Comparison of ENCODE assay signal across 1 cellular context in genomic region chr19:3687774-3688706, GRCh38.
TF ChIP-seq lines count a peak whose summit lies in the region.

No MANE protein-coding gene starts in this region.

TF ChIP-seq in HepG2, 621 proteins besides CTCF, POLR2A, EP300 and RAD21 (continued from another document):
- peak; percentile 48; the same call in 1 of the 2 replicates for TF ChIP-seq POLR2G (IDR thresholded peaks at IDR 0.05; ENCODE audit: low read depth, low read length)
- TF ChIP-seq, protein P1, sequence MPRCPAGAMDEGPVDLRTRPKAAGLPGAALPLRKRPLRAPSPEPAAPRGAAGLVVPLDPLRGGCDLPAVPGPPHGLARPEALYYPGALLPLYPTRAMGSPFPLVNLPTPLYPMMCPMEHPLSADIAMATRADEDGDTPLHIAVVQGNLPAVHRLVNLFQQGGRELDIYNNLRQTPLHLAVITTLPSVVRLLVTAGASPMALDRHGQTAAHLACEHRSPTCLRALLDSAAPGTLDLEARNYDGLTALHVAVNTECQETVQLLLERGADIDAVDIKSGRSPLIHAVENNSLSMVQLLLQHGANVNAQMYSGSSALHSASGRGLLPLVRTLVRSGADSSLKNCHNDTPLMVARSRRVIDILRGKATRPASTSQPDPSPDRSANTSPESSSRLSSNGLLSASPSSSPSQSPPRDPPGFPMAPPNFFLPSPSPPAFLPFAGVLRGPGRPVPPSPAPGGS (CRISPR knock-in tag; IDR thresholded peaks at IDR 0.05), result 0 out of 2 replicates have a peak, but pooled peaks have one; percentile 19
- TF ChIP-seq RBFOX2 (IDR thresholded peaks at IDR 0.05; ENCODE audit: low read depth, low read length), result peak; percentile 62; the same call in 1 of the 2 replicates
- TF ChIP-seq DMAP1 (CRISPR knock-in tag; IDR thresholded peaks at IDR 0.05), result peak; percentile 42; the same call in 1 of the 2 replicates
- TF ChIP-seq KLF16 (CRISPR knock-in tag; IDR thresholded peaks at IDR 0.05), result peak in 1 of 2 experiments; percentile 18; a peak in 1 of 4 replicates
- TF ChIP-seq ZEB1 (IDR thresholded peaks at IDR 0.05; ENCODE audit: insufficient replicate concordance, low read depth), result peak; percentile 37
- peak; percentile 19; the same call in 1 of the 2 replicates for TF ChIP-seq ZNF350 (CRISPR knock-in tag; IDR thresholded peaks at IDR 0.05; ENCODE audit: borderline replicate concordance, low read depth)
- 0 out of 2 replicates have a peak, but pooled peaks have one; percentile 34 for TF ChIP-seq ZBED4 (CRISPR knock-in tag; IDR thresholded peaks at IDR 0.05; ENCODE audit: borderline replicate concordance)
- TF ChIP-seq FOXP4 (CRISPR knock-in tag; IDR thresholded peaks at IDR 0.05), result peak; percentile 71; the same call in 1 of the 2 replicates
- TF ChIP-seq SIN3A (IDR thresholded peaks at IDR 0.05; ENCODE audit: borderline replicate concordance, low read depth, low read length), result peak; percentile 35; the same call in 1 of the 2 replicates
- TF ChIP-seq HOXA3 (CRISPR knock-in tag; IDR thresholded peaks at IDR 0.05), result peak; percentile 30; the same call in 1 of the 2 replicates
- TF ChIP-seq, protein P2, sequence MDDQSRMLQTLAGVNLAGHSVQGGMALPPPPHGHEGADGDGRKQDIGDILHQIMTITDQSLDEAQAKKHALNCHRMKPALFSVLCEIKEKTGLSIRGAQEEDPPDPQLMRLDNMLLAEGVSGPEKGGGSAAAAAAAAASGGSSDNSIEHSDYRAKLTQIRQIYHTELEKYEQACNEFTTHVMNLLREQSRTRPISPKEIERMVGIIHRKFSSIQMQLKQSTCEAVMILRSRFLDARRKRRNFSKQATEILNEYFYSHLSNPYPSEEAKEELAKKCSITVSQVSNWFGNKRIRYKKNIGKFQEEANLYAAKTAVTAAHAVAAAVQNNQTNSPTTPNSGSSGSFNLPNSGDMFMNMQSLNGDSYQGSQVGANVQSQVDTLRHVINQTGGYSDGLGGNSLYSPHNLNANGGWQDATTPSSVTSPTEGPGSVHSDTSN (CRISPR knock-in tag; IDR thresholded peaks at IDR 0.05; ENCODE audit: borderline replicate concordance), result no peak
- peak; percentile 46; the same call in 1 of the 2 replicates for TF ChIP-seq ETV5 (CRISPR knock-in tag; IDR thresholded peaks at IDR 0.05; ENCODE audit: borderline replicate concordance)
- no peak for TF ChIP-seq ZNF333 (CRISPR knock-in tag; IDR thresholded peaks at IDR 0.05; ENCODE audit: borderline replicate concordance)
- 0 out of 2 replicates have a peak, but pooled peaks have one; percentile 34 for TF ChIP-seq ZNF766 (CRISPR knock-in tag; IDR thresholded peaks at IDR 0.05; ENCODE audit: borderline replicate concordance)
- no peak for TF ChIP-seq SATB2 (CRISPR knock-in tag; IDR thresholded peaks at IDR 0.05)
- no peak for TF ChIP-seq HDAC1 (CRISPR knock-in tag; IDR thresholded peaks at IDR 0.05)
- TF ChIP-seq, protein P3, sequence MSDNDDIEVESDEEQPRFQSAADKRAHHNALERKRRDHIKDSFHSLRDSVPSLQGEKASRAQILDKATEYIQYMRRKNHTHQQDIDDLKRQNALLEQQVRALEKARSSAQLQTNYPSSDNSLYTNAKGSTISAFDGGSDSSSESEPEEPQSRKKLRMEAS (IDR thresholded peaks at IDR 0.05), result peak; percentile 17; the same call in 1 of the 2 replicates
- TF ChIP-seq, protein P4, sequence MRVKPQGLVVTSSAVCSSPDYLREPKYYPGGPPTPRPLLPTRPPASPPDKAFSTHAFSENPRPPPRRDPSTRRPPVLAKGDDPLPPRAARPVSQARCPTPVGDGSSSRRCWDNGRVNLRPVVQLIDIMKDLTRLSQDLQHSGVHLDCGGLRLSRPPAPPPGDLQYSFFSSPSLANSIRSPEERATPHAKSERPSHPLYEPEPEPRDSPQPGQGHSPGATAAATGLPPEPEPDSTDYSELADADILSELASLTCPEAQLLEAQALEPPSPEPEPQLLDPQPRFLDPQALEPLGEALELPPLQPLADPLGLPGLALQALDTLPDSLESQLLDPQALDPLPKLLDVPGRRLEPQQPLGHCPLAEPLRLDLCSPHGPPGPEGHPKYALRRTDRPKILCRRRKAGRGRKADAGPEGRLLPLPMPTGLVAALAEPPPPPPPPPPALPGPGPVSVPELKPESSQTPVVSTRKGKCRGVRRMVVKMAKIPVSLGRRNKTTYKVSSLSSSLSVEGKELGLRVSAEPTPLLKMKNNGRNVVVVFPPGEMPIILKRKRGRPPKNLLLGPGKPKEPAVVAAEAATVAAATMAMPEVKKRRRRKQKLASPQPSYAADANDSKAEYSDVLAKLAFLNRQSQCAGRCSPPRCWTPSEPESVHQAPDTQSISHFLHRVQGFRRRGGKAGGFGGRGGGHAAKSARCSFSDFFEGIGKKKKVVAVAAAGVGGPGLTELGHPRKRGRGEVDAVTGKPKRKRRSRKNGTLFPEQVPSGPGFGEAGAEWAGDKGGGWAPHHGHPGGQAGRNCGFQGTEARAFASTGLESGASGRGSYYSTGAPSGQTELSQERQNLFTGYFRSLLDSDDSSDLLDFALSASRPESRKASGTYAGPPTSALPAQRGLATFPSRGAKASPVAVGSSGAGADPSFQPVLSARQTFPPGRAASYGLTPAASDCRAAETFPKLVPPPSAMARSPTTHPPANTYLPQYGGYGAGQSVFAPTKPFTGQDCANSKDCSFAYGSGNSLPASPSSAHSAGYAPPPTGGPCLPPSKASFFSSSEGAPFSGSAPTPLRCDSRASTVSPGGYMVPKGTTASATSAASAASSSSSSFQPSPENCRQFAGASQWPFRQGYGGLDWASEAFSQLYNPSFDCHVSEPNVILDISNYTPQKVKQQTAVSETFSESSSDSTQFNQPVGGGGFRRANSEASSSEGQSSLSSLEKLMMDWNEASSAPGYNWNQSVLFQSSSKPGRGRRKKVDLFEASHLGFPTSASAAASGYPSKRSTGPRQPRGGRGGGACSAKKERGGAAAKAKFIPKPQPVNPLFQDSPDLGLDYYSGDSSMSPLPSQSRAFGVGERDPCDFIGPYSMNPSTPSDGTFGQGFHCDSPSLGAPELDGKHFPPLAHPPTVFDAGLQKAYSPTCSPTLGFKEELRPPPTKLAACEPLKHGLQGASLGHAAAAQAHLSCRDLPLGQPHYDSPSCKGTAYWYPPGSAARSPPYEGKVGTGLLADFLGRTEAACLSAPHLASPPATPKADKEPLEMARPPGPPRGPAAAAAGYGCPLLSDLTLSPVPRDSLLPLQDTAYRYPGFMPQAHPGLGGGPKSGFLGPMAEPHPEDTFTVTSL (CRISPR knock-in tag; IDR thresholded peaks at IDR 0.05; ENCODE audit: borderline replicate concordance), result no peak
- peak; percentile 7; the same call in 1 of the 3 replicates for TF ChIP-seq MXI1 (IDR thresholded peaks at IDR 0.05; ENCODE audit: borderline replicate concordance, low read depth, low read length)
- TF ChIP-seq MXD3 (CRISPR knock-in tag; IDR thresholded peaks at IDR 0.05), result peak; percentile 64
- peak; percentile 38; the same call in 1 of the 2 replicates for TF ChIP-seq MYC (CRISPR knock-in tag; IDR thresholded peaks at IDR 0.05; ENCODE audit: borderline replicate concordance)
- peak; percentile 24; the same call in 1 of the 2 replicates for TF ChIP-seq ELF3 (CRISPR knock-in tag; IDR thresholded peaks at IDR 0.05)
- peak; percentile 77 for TF ChIP-seq TBX2 (CRISPR knock-in tag; IDR thresholded peaks at IDR 0.05; ENCODE audit: borderline replicate concordance)
- no peak for TF ChIP-seq ATF1 (CRISPR knock-in tag; IDR thresholded peaks at IDR 0.05)
- TF ChIP-seq, protein P5, sequence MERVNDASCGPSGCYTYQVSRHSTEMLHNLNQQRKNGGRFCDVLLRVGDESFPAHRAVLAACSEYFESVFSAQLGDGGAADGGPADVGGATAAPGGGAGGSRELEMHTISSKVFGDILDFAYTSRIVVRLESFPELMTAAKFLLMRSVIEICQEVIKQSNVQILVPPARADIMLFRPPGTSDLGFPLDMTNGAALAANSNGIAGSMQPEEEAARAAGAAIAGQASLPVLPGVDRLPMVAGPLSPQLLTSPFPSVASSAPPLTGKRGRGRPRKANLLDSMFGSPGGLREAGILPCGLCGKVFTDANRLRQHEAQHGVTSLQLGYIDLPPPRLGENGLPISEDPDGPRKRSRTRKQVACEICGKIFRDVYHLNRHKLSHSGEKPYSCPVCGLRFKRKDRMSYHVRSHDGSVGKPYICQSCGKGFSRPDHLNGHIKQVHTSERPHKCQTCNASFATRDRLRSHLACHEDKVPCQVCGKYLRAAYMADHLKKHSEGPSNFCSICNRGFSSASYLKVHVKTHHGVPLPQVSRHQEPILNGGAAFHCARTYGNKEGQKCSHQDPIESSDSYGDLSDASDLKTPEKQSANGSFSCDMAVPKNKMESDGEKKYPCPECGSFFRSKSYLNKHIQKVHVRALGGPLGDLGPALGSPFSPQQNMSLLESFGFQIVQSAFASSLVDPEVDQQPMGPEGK (CRISPR knock-in tag; IDR thresholded peaks at IDR 0.05), result peak; percentile 7; the same call in 1 of the 2 replicates
- TF ChIP-seq FOXO1 (CRISPR knock-in tag; IDR thresholded peaks at IDR 0.05), result peak; percentile 55; the same call in 1 of the 2 replicates
- TF ChIP-seq MXD1 (CRISPR knock-in tag; IDR thresholded peaks at IDR 0.05), result 0 out of 2 replicates have a peak, but pooled peaks have one; percentile 28
- no peak for TF ChIP-seq DPF2 (CRISPR knock-in tag; IDR thresholded peaks at IDR 0.05; ENCODE audit: borderline replicate concordance, low read depth)
